In the genomic region with DNA sequence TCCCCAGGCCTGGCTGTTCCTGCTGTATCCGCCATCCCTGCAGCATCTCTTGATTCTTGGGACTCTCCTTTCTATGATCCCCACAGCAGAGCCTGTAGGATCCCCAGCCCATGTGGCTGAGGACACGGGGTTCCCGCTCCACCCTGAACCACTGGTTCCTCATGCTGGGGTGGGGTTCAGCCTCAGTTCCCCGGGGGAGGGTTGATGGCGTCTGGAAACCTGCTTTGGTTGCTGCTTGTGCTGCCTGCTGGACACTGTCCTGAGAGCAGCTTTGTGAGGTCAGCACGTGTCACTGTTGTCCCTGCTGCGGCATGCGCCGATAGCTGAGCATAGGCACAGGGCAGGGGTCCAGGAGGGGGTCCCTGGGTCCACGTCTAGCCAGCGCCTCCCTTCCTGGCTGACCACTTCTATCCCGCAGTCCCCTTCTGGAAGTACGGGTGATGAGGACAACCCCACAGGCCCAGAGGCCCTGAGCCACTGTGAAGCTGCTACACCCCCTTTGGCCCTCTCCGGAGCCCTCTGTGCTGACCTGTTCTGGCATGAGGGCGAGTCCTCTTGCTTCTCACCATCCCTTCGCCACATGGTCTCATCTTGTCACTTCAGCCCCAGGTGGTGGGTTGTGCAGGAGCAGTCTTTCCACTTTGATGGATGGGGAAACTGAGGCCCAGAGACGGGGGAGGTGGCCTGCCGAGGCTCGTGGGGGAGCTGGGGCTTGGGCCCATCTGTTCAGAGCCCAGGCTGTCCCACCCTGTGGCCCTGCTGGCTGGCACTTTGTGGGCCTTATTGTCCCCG, we compare ENCODE assay signal across 26 cellular contexts. TPM values are rescaled to one million over a fixed set of nuclear protein-coding genes. Genes with fewer than 3 reads are reported as not detected.
DNase-seq lines count a peak whose midpoint lies in the region; ATAC-seq and TF ChIP-seq lines count a peak whose summit lies in the region.
"Had no signal": no experiment of that assay in that cellular context is flagged by ENCODE, and none has a peak within 500 bp of the region (broad histone marks: within the 10 kb centered on the region; RNA-seq: fewer than 3 reads in every experiment).

No MANE protein-coding gene starts in this region.

- TF ChIP-seq CTCF in chondrocyte (IDR thresholded peaks at IDR 0.05), result no peak
- no peak for TF ChIP-seq CTCF in lower leg skin (IDR thresholded peaks at IDR 0.05)

- H3K9me3 Mint-ChIP-seq in activated naive CD8-positive, alpha-beta T cell (ENCODE audit: low read depth), result no peaks in the 10 kb centered on the region
- no peaks in the 10 kb centered on the region for H3K9me3 Mint-ChIP-seq in activated naive CD8-positive, alpha-beta T cell treated with anti-CD3 and anti-CD28 coated beads for 36 hours
- H3K9me3 Mint-ChIP-seq in chondrocyte (ENCODE audit: low read depth) (no peaks in the 10 kb centered on the region), naive B cell (no peaks in the 10 kb centered on the region)
- H3K9me3 Mint-ChIP-seq: activated naive CD8-positive, alpha-beta T cell treated with anti-CD3 and anti-CD28 coated beads, Interleukin-2, amount 10 ng/mL, durations not matched to agents 7 days and 5 days; natural killer cell treated with Interleukin-12 subunit alpha and Interleukin-12 subunit beta and Interleukin-15 and Interleukin-18, amount 100 ng/mL, for 72 hours had no signal

- H3K27ac Mint-ChIP-seq in activated naive CD8-positive, alpha-beta T cell, result no peak overlapping the region
- H3K27ac Mint-ChIP-seq in activated naive CD8-positive, alpha-beta T cell treated with anti-CD3 and anti-CD28 coated beads for 36 hours, result no peak overlapping the region
- no peak overlapping the region for H3K27ac Mint-ChIP-seq in chondrocyte (ENCODE audit: unreplicated experiment)
- H3K27ac Mint-ChIP-seq in naive B cell, result peak overlapping the region in 5 of 6 donors; percentile 26 to 96 (median 53)
- H3K27ac Mint-ChIP-seq: activated naive CD8-positive, alpha-beta T cell treated with anti-CD3 and anti-CD28 coated beads, Interleukin-2, amount 10 ng/mL, durations not matched to agents 7 days and 5 days had no signal

- H3K4me1 Mint-ChIP-seq in activated naive CD8-positive, alpha-beta T cell (ENCODE audit: low read depth), result peaks cover 44% of the 10 kb centered on the region
- peaks cover 38% of the 10 kb centered on the region for H3K4me1 Mint-ChIP-seq in activated naive CD8-positive, alpha-beta T cell treated with anti-CD3 and anti-CD28 coated beads for 36 hours
- peaks cover 24% of the 10 kb centered on the region for H3K4me1 Mint-ChIP-seq in chondrocyte (ENCODE audit: low read depth)
- H3K4me1 Mint-ChIP-seq in naive B cell, result peaks cover 47 to 66% (median 64%) of the 10 kb centered on the region in 3 donors

- WGBS in lower leg skin, 2 donors, result 89% methylated on average over 20 of the region's 20 CpGs

- intact Hi-C loops in lower leg skin (cut with DNase I; ENCODE audit: low total_unique reads), result no loop called here
- intact Hi-C loops in left cardiac atrium (cut with DNase I), result no loop called here

- no peak for DNase-seq in activated naive CD8-positive, alpha-beta T cell treated with anti-CD3 and anti-CD28 coated beads for 36 hours
- DNase-seq in chondrocyte (ENCODE audit: low spot score) (peak; percentile 66), naive B cell (no peak), NCI-H1436 (lab: John Stamatoyannopoulos, UW) (no peak), lower leg skin (ENCODE audit: low spot score in 2 of 2) (no peak), left cardiac atrium (no peak)
- no peak for DNase-seq in stimulated activated naive CD8-positive, alpha-beta T cell treated with anti-CD3 and anti-CD28 coated beads, Interleukin-15, Interleukin-2, amounts not matched to agents 100 U/mL and 50 U/mL, for 24 hours
- DNase-seq: activated effector memory CD4-positive, alpha-beta T cell treated with anti-CD3 and anti-CD28 coated beads, Interleukin-2, amount 50 U/mL, for 16 hours; activated naive CD8-positive, alpha-beta T cell treated with anti-CD3 and anti-CD28 coated beads, Interleukin-2, amount 10 ng/mL, durations not matched to agents 7 days and 5 days; colonic mucosa; DMS153; effector memory CD4-positive, alpha-beta T cell; H7; MV-4-11; NCI-H146; NCI-H748 treated with DMSO at 0.1 percent for 48 hours; Peyer's patch; SHP77 treated with DMSO at 0.1 percent for 48 hours; stimulated activated CD4-positive, alpha-beta T cell treated with anti-CD3 and anti-CD28 coated beads, Interleukin-15, amount 100 ng/mL, for 24 hours; stimulated activated CD4-positive, alpha-beta T cell treated with anti-CD3 and anti-CD28 coated beads, Interleukin-4, amount 100 ng/mL, for 4 hours had no signal

- no peak for TF ChIP-seq POLR2A in lower leg skin (IDR thresholded peaks at IDR 0.05)

- H3K27me3 Mint-ChIP-seq in activated naive CD8-positive, alpha-beta T cell, result no peaks in the 10 kb centered on the region
- H3K27me3 Mint-ChIP-seq in activated naive CD8-positive, alpha-beta T cell treated with anti-CD3 and anti-CD28 coated beads for 36 hours, result no peaks in the 10 kb centered on the region
- H3K27me3 Mint-ChIP-seq in chondrocyte (ENCODE audit: low read depth) (no peaks in the 10 kb centered on the region), naive B cell (no peaks in the 10 kb centered on the region)
- H3K27me3 Mint-ChIP-seq: activated naive CD8-positive, alpha-beta T cell treated with anti-CD3 and anti-CD28 coated beads, Interleukin-2, amount 10 ng/mL, durations not matched to agents 7 days and 5 days; natural killer cell treated with Interleukin-12 subunit alpha and Interleukin-12 subunit beta and Interleukin-15 and Interleukin-18, amount 100 ng/mL, for 72 hours had no signal

- H3K4me3 ChIP-seq in lower leg skin (ENCODE audit: low read depth, poor library complexity, severe bottlenecking), result no peak overlapping the region
- H3K4me3 ChIP-seq: ascending aorta, cardiac muscle cell, colonic mucosa, left lung, pancreas, Peyer's patch had no signal

- peak overlapping the region; percentile 5 for H3K4me3 Mint-ChIP-seq in activated naive CD8-positive, alpha-beta T cell
- H3K4me3 Mint-ChIP-seq in activated naive CD8-positive, alpha-beta T cell treated with anti-CD3 and anti-CD28 coated beads for 36 hours, result no peak overlapping the region
- H3K4me3 Mint-ChIP-seq in chondrocyte (ENCODE audit: unreplicated experiment), result no peak overlapping the region
- peak overlapping the region in 2 of 8 donors; percentile 19 to 95 for H3K4me3 Mint-ChIP-seq in naive B cell
- H3K4me3 Mint-ChIP-seq: activated naive CD8-positive, alpha-beta T cell treated with anti-CD3 and anti-CD28 coated beads, Interleukin-2, amount 10 ng/mL, durations not matched to agents 7 days and 5 days; natural killer cell treated with Interleukin-12 subunit alpha and Interleukin-12 subunit beta and Interleukin-15 and Interleukin-18, amount 100 ng/mL, for 72 hours had no signal

- peaks cover 2% of the 10 kb centered on the region for H3K36me3 Mint-ChIP-seq in activated naive CD8-positive, alpha-beta T cell
- H3K36me3 Mint-ChIP-seq in activated naive CD8-positive, alpha-beta T cell treated with anti-CD3 and anti-CD28 coated beads for 36 hours, result peaks cover 31% of the 10 kb centered on the region
- H3K36me3 Mint-ChIP-seq in chondrocyte (ENCODE audit: low read depth) (peaks cover 10% of the 10 kb centered on the region), naive B cell (peaks cover 8 to 17% of the 10 kb centered on the region in 2 donors)

- ATAC-seq in naive B cell (ENCODE audit: low read depth in 2 of 2) (no peak), left cardiac atrium (no peak)
- ATAC-seq in stimulated activated naive CD8-positive, alpha-beta T cell treated with anti-CD3 and anti-CD28 coated beads, Interleukin-15, Interleukin-2, amounts not matched to agents 100 U/mL and 50 U/mL, for 24 hours, result no peak
- ATAC-seq: left lung; natural killer cell treated with Interleukin-12 subunit alpha and Interleukin-12 subunit beta and Interleukin-15 and Interleukin-18, amount 100 ng/mL, for 72 hours; pancreas had no signal

RNA-seq across cellular contexts. Expression of gene EPN1, which starts 5.5 kb away (rescaled TPM):
- 10 to 100 TPM; 37.1 to 39.5 TPM for total RNA-seq in activated naive CD8-positive, alpha-beta T cell treated with anti-CD3 and anti-CD28 coated beads for 36 hours
- total RNA-seq in chondrocyte (105 to 127 TPM (median 124 TPM) in 3 replicates), lower leg skin (100 to 1,000 TPM in 3 of 4 donors, 10 to 100 TPM in 1; 81.2 to 189 (median 120) TPM), left cardiac atrium (100 to 1,000 TPM; 148 to 165 TPM)
- 10 to 100 TPM in 5 of 6 donors, 1 to 10 TPM in 1; 1.0 to 28.9 (median 13.8) TPM for polyA plus RNA-seq in naive B cell (ENCODE audit: low read depth in 6 of 6)

RNA-seq across cellular contexts. Expression of gene U2AF2, which starts 25.7 kb away (rescaled TPM):
- 100 to 1,000 TPM; 341 to 345 TPM for total RNA-seq in activated naive CD8-positive, alpha-beta T cell treated with anti-CD3 and anti-CD28 coated beads for 36 hours
- 119 to 137 TPM (median 129 TPM) in 3 replicates for total RNA-seq in chondrocyte
- polyA plus RNA-seq in naive B cell (ENCODE audit: low read depth in 6 of 6), result 10 to 100 TPM in 3 of 6 donors, 1 to 10 TPM in 3; 3.2 to 13.7 (median 9.3) TPM
- total RNA-seq in lower leg skin, result 100 to 1,000 TPM in 3 of 4 donors, 10 to 100 TPM in 1; 78.8 to 149 (median 106) TPM
- 10 to 100 TPM; 82.4 to 87.5 TPM for total RNA-seq in left cardiac atrium

RNA-seq across cellular contexts. Expression of gene CCDC106, which starts 32.5 kb away (rescaled TPM):
- 10 to 100 TPM; 10.9 to 12.0 TPM for total RNA-seq in activated naive CD8-positive, alpha-beta T cell treated with anti-CD3 and anti-CD28 coated beads for 36 hours
- 20.9 to 26.5 TPM (median 23.5 TPM) in 3 replicates for total RNA-seq in chondrocyte
- polyA plus RNA-seq in naive B cell (ENCODE audit: low read depth in 6 of 6), result 10 to 100 TPM in 3 of 6 donors, 1 to 10 TPM in 3; 8.1 to 13.0 (median 9.7) TPM
- total RNA-seq in lower leg skin, result 10 to 100 TPM in 1 of 4 donors, 1 to 10 TPM in 3; 7.9 to 10.4 (median 8.5) TPM
- total RNA-seq in left cardiac atrium, result 10 to 100 TPM; 17.4 to 19.4 TPM

RNA-seq across cellular contexts. Expression of gene ZNF581, which starts 37.1 kb away (rescaled TPM):
- 10 to 100 TPM; 39.9 to 42.3 TPM for total RNA-seq in activated naive CD8-positive, alpha-beta T cell treated with anti-CD3 and anti-CD28 coated beads for 36 hours
- total RNA-seq in chondrocyte, result 20.8 to 24.7 TPM (median 24.2 TPM) in 3 replicates
- 10 to 100 TPM; 60.7 to 82.8 (median 65.4) TPM for polyA plus RNA-seq in naive B cell (ENCODE audit: low read depth in 6 of 6)
- total RNA-seq in lower leg skin, result 10 to 100 TPM; 20.1 to 27.3 (median 22.8) TPM
- 1 to 10 TPM; 8.4 to 8.6 TPM for total RNA-seq in left cardiac atrium

RNA-seq across cellular contexts. Expression of gene ZNF580, which starts 39.7 kb away (rescaled TPM):
- total RNA-seq in activated naive CD8-positive, alpha-beta T cell treated with anti-CD3 and anti-CD28 coated beads for 36 hours, result 10 to 100 TPM; 29.6 to 30.6 TPM
- 42.3 to 59.8 TPM (median 45.0 TPM) in 3 replicates for total RNA-seq in chondrocyte
- 10 to 100 TPM; 28.4 to 54.2 (median 31.5) TPM for polyA plus RNA-seq in naive B cell (ENCODE audit: low read depth in 6 of 6)
- total RNA-seq in lower leg skin, result 10 to 100 TPM; 14.1 to 38.0 (median 22.9) TPM
- 10 to 100 TPM; 17.7 to 27.7 TPM for total RNA-seq in left cardiac atrium

Comparison
In these comparisons a context has a peak if more than half of its experiments do, and no peak if none do; other contexts are left out.
1. H3K27ac Mint-ChIP-seq: peak in naive B cell (5 of 6); none in activated naive CD8-positive, alpha-beta T cell (single experiment), activated naive CD8-positive, alpha-beta T cell treated with anti-CD3 and anti-CD28 coated beads for 36 hours (single experiment) and chondrocyte (single experiment).